Comparison of ENCODE assay signal across 8 cellular contexts in genomic region chr3:98732239-98733054, GRCh38. TPM values are rescaled to one million over a fixed set of nuclear protein-coding genes. Genes with fewer than 3 reads are reported as not detected.
DNase-seq lines count a peak whose midpoint lies in the region; ATAC-seq and TF ChIP-seq lines count a peak whose summit lies in the region.

No MANE protein-coding gene starts in this region.

- peak overlapping the region; percentile 60 for H3K4me3 Mint-ChIP-seq in activated CD8-positive, alpha-beta memory T cell treated with anti-CD3 and anti-CD28 coated beads, Interleukin-2, amount 10 ng/mL, durations not matched to agents 7 days and 5 days
- peak overlapping the region; percentile 73 to 88 (median 82) for H3K4me3 Mint-ChIP-seq in naive thymus-derived CD4-positive, alpha-beta T cell

- peak; percentile 51 for ATAC-seq in GM21723 (IDR thresholded peaks at IDR 0.05; ENCODE audit: unreplicated experiment)
- peak; percentile 56 for ATAC-seq in activated CD8-positive, alpha-beta memory T cell treated with anti-CD3 and anti-CD28 coated beads, Interleukin-2, amount 10 ng/mL, durations not matched to agents 7 days and 5 days
- peak; percentile 47 for ATAC-seq in naive thymus-derived CD4-positive, alpha-beta T cell
- ATAC-seq in HG02973 (IDR thresholded peaks at IDR 0.05; ENCODE audit: unreplicated experiment): no peak

- peaks cover 15% of the 10 kb centered on the region for H3K4me1 Mint-ChIP-seq in activated CD8-positive, alpha-beta memory T cell treated with anti-CD3 and anti-CD28 coated beads, Interleukin-2, amount 10 ng/mL, durations not matched to agents 7 days and 5 days
- peaks cover 0 to 20% (median 17%) of the 10 kb centered on the region in 7 donors for H3K4me1 Mint-ChIP-seq in naive thymus-derived CD4-positive, alpha-beta T cell

- peak overlapping the region; percentile 53 to 56 for H3K4me3 ChIP-seq in foreskin fibroblast (ENCODE audit: low read depth in 1 of 2, low read length in 2 of 2)
- H3K4me3 ChIP-seq in naive thymus-derived CD4-positive, alpha-beta T cell (ENCODE audit: low read length): no peak overlapping the region

- peaks cover 6% of the 10 kb centered on the region in 2 donors for H3K27me3 ChIP-seq in naive thymus-derived CD4-positive, alpha-beta T cell (ENCODE audit: control insufficient read depth in 2 of 2, insufficient read depth in 2 of 2, low read length in 2 of 2)

- CTCF ChIA-PET in activated CD8-positive, alpha-beta memory T cell treated with anti-CD3 and anti-CD28 coated beads, Interleukin-2, amount 10 ng/mL, durations not matched to agents 7 days and 5 days (lab: Charles Lee): no interaction called here
- CTCF ChIA-PET in naive thymus-derived CD4-positive, alpha-beta T cell (lab: Charles Lee): no interaction called here

- peaks cover 73% of the 10 kb centered on the region for H3K27me3 Mint-ChIP-seq in activated CD8-positive, alpha-beta memory T cell treated with anti-CD3 and anti-CD28 coated beads, Interleukin-2, amount 10 ng/mL, durations not matched to agents 7 days and 5 days
- H3K27me3 Mint-ChIP-seq in naive thymus-derived CD4-positive, alpha-beta T cell: peaks cover 42 to 74% (median 60%) of the 10 kb centered on the region in 5 donors

- no peaks in the 10 kb centered on the region for H3K9me3 Mint-ChIP-seq in activated CD8-positive, alpha-beta memory T cell treated with anti-CD3 and anti-CD28 coated beads, Interleukin-2, amount 10 ng/mL, durations not matched to agents 7 days and 5 days (ENCODE audit: low read depth)
- peaks cover 0 to 2% (median 0%) of the 10 kb centered on the region in 11 donors for H3K9me3 Mint-ChIP-seq in naive thymus-derived CD4-positive, alpha-beta T cell

- POLR2A ChIA-PET in naive thymus-derived CD4-positive, alpha-beta T cell (lab: Charles Lee): no interaction called here

- no peaks in the 10 kb centered on the region for H3K36me3 ChIP-seq in KOPT-K1 (ENCODE audit: insufficient read depth, low read length)
- H3K36me3 ChIP-seq in naive thymus-derived CD4-positive, alpha-beta T cell (ENCODE audit: control insufficient read depth in 2 of 3, insufficient read depth in 3 of 3, low read length in 3 of 3): no peaks in the 10 kb centered on the region

- intact Hi-C loops in naive thymus-derived CD4-positive, alpha-beta T cell (cut with micrococcal nuclease): no loop called here

- H3K9me3 ChIP-seq in KOPT-K1 (ENCODE audit: insufficient read depth, low read length, poor library complexity, severe bottlenecking): no peaks in the 10 kb centered on the region
- no peaks in the 10 kb centered on the region for H3K9me3 ChIP-seq in naive thymus-derived CD4-positive, alpha-beta T cell (ENCODE audit: control insufficient read depth in 2 of 3, low read length in 3 of 3)

- H3K27ac Mint-ChIP-seq in activated CD8-positive, alpha-beta memory T cell treated with anti-CD3 and anti-CD28 coated beads, Interleukin-2, amount 10 ng/mL, durations not matched to agents 7 days and 5 days: no peak overlapping the region
- no peak overlapping the region for H3K27ac Mint-ChIP-seq in naive thymus-derived CD4-positive, alpha-beta T cell

- no peaks in the 10 kb centered on the region for H3K36me3 Mint-ChIP-seq in activated CD8-positive, alpha-beta memory T cell treated with anti-CD3 and anti-CD28 coated beads, Interleukin-2, amount 10 ng/mL, durations not matched to agents 7 days and 5 days
- peaks cover 0 to 7% (median 0%) of the 10 kb centered on the region in 5 donors for H3K36me3 Mint-ChIP-seq in naive thymus-derived CD4-positive, alpha-beta T cell

- peak; percentile 18 for DNase-seq in DMS79 treated with DMSO at 0.1 percent for 48 hours (lab: John Stamatoyannopoulos, UW)
- no peak for DNase-seq in DMS79 (lab: John Stamatoyannopoulos, UW)
- DNase-seq in activated CD8-positive, alpha-beta memory T cell treated with anti-CD3 and anti-CD28 coated beads, Interleukin-2, amount 10 ng/mL, durations not matched to agents 7 days and 5 days: peak; percentile 43
- DNase-seq in foreskin fibroblast: peak; percentile 13 to 52
- peak in 5 of 9 donors; percentile 6 to 34 (median 11) for DNase-seq in naive thymus-derived CD4-positive, alpha-beta T cell

- peaks cover 0 to 5% of the 10 kb centered on the region in 2 donors for H3K4me1 ChIP-seq in naive thymus-derived CD4-positive, alpha-beta T cell (ENCODE audit: control insufficient read depth in 2 of 2, insufficient read depth in 2 of 2, low read length in 2 of 2)

- TF ChIP-seq CTCF in foreskin fibroblast (IDR thresholded peaks at IDR 0.05; ENCODE audit: low read depth, low read length): no peak

- peak overlapping the region; percentile 6 for H3K27ac ChIP-seq in KOPT-K1 (ENCODE audit: low read depth, low read length, poor library complexity, severe bottlenecking)
- no peak overlapping the region for H3K27ac ChIP-seq in naive thymus-derived CD4-positive, alpha-beta T cell (ENCODE audit: low read depth, low read length)

RNA-seq across cellular contexts. Expression of gene ST3GAL6, which starts 30.7 kb away (rescaled TPM):
- total RNA-seq in activated CD8-positive, alpha-beta memory T cell treated with anti-CD3 and anti-CD28 coated beads, Interleukin-2, amount 10 ng/mL, durations not matched to agents 7 days and 5 days: under 1 TPM in 1 of 2 experiments, not detected in 1; 0.12 TPM
- 10 to 100 TPM in 1 of 5 experiments, 1 to 10 TPM in 1, under 1 TPM in 2, not detected in 1; 0.62 to 13.5 (median 1.2) TPM for total RNA-seq in naive thymus-derived CD4-positive, alpha-beta T cell
- polyA plus RNA-seq in naive thymus-derived CD4-positive, alpha-beta T cell: under 1 TPM in 1 of 2 donors, not detected in 1; 0.47 TPM
